ENCODE assay signal across 1 cellular context in genomic region chr21:25029580-25029979, GRCh38.
TF ChIP-seq lines count a peak whose summit lies in the region.

No MANE protein-coding gene starts in this region.

TF ChIP-seq in SK-N-SH, 30 proteins besides CTCF, POLR2A, EP300 and RAD21 (continued from another document):
- TF ChIP-seq REST (IDR thresholded peaks at IDR 0.05; ENCODE audit: low read depth, low read length) = no peak
- no peak for TF ChIP-seq IRF3 (IDR thresholded peaks at IDR 0.05; ENCODE audit: low read depth, low read length)
- TF ChIP-seq MXI1 (IDR thresholded peaks at IDR 0.05; ENCODE audit: low read depth, low read length) = no peak
- no peak for TF ChIP-seq NFIC (IDR thresholded peaks at IDR 0.05; ENCODE audit: borderline replicate concordance)
- no peak for TF ChIP-seq MEF2A (IDR thresholded peaks at IDR 0.05; ENCODE audit: borderline replicate concordance, low read depth)
- no peak for TF ChIP-seq EZH2phosphoT487 (IDR thresholded peaks at IDR 0.05; ENCODE audit: borderline replicate concordance, low read depth)
- TF ChIP-seq ELF1 (IDR thresholded peaks at IDR 0.05) = no peak
- TF ChIP-seq SIN3A (IDR thresholded peaks at IDR 0.05; ENCODE audit: borderline replicate concordance, low read depth, low read length) = no peak
- no peak for TF ChIP-seq TAF1 (IDR thresholded peaks at IDR 0.05; ENCODE audit: borderline replicate concordance, low read depth, low read length)
- no peak for TF ChIP-seq GABPA (IDR thresholded peaks at IDR 0.05; ENCODE audit: low read depth)
- no peak for TF ChIP-seq FOXJ3 (CRISPR knock-in tag; IDR thresholded peaks at IDR 0.05)
- no peak for TF ChIP-seq GATA2 (CRISPR knock-in tag; IDR thresholded peaks at IDR 0.05)
- no peak for TF ChIP-seq FOSL2 (IDR thresholded peaks at IDR 0.05; ENCODE audit: borderline replicate concordance, low read depth)
